7 cellular contexts compared by ENCODE assay signal in the genomic region with DNA sequence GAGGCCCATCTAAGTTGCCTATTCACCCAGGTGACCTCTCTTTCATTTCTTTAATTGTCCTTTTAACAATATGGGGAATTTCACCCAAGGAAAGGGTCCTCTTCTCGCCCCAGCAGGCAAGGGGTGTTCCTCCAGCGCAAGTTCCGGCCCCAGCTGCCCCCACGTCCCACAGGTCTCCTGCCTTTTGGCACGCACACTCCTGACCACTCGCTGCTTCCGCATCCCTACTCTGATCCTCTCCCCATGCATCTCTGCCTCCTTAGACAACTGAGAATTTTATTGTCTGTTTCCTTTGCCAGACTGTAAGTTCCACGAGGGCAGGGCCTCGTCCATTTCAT. TPM values are rescaled to one million over a fixed set of nuclear protein-coding genes. Genes with fewer than 3 reads are reported as not detected.
DNase-seq lines count a peak whose midpoint lies in the region; ATAC-seq and TF ChIP-seq lines count a peak whose summit lies in the region.
"Had no signal": no experiment of that assay in that cellular context is flagged by ENCODE, and none has a peak within 500 bp of the region (broad histone marks: within the 10 kb centered on the region; RNA-seq: fewer than 3 reads in every experiment).

No MANE protein-coding gene starts in this region.

- H3K9ac ChIP-seq in HUES6 (ENCODE audit: low read length), result peak overlapping the region; percentile 58

- no peaks in the 10 kb centered on the region for H3K27me3 ChIP-seq in HUES6 (ENCODE audit: control insufficient read depth, insufficient read depth, low read length)

- peak overlapping the region; percentile 98 for H3K27ac Mint-ChIP-seq in central memory CD8-positive, alpha-beta T cell (ENCODE audit: low read depth)
- H3K27ac Mint-ChIP-seq in osteocyte (ENCODE audit: unreplicated experiment), result peak overlapping the region; percentile 96

- DNase-seq in central memory CD8-positive, alpha-beta T cell (ENCODE audit: low spot score in 2 of 2), result no peak
- DNase-seq in osteocyte (ENCODE audit: extremely low spot score, unreplicated experiment) (no peak), HuH-7.5 (ENCODE audit: low spot score) (no peak)

- peak overlapping the region; percentile 76 for H3K4me3 ChIP-seq in HUES6 (ENCODE audit: low read depth, low read length)

- no peaks in the 10 kb centered on the region for H3K27me3 Mint-ChIP-seq in central memory CD8-positive, alpha-beta T cell
- peaks cover 3% of the 10 kb centered on the region for H3K27me3 Mint-ChIP-seq in osteocyte (ENCODE audit: unreplicated experiment)

- no peak for TF ChIP-seq CTCF in osteocyte (IDR thresholded peaks at IDR 0.05)

- peak overlapping the region; percentile 92 for H3K4me3 Mint-ChIP-seq in central memory CD8-positive, alpha-beta T cell
- peak overlapping the region; percentile 84 for H3K4me3 Mint-ChIP-seq in osteocyte (ENCODE audit: unreplicated experiment)

- H3K9me3 ChIP-seq in HUES6 (ENCODE audit: control insufficient read depth, insufficient read depth, low read depth, low read length), result no peaks in the 10 kb centered on the region

- H3K4me1 Mint-ChIP-seq in central memory CD8-positive, alpha-beta T cell, result peaks cover 47% of the 10 kb centered on the region
- H3K4me1 Mint-ChIP-seq in osteocyte (ENCODE audit: unreplicated experiment), result peaks cover 39% of the 10 kb centered on the region

- no peak overlapping the region for H3K27ac ChIP-seq in HUES6 (ENCODE audit: low read depth, low read length)

- H3K36me3 Mint-ChIP-seq in central memory CD8-positive, alpha-beta T cell (ENCODE audit: insufficient read depth), result peaks cover 31% of the 10 kb centered on the region
- peaks cover 6% of the 10 kb centered on the region for H3K36me3 Mint-ChIP-seq in osteocyte (ENCODE audit: unreplicated experiment)

- ATAC-seq in central memory CD8-positive, alpha-beta T cell (replicated peaks; ENCODE audit: extremely low read depth, poor library complexity, severe bottlenecking), result no peak
- ATAC-seq in HG02884 (IDR thresholded peaks at IDR 0.05; ENCODE audit: unreplicated experiment) (no peak), HG03139 (IDR thresholded peaks at IDR 0.05; ENCODE audit: unreplicated experiment) (no peak)

- H3K9me3 Mint-ChIP-seq in central memory CD8-positive, alpha-beta T cell, result no peaks in the 10 kb centered on the region
- no peaks in the 10 kb centered on the region for H3K9me3 Mint-ChIP-seq in osteocyte (ENCODE audit: unreplicated experiment)

- peaks cover 21% of the 10 kb centered on the region for H3K4me1 ChIP-seq in HUES6 (ENCODE audit: control insufficient read depth, insufficient read depth, low read length)

- peaks cover 9% of the 10 kb centered on the region for H3K36me3 ChIP-seq in HUES6 (ENCODE audit: control insufficient read depth, insufficient read depth, low read length)

RNA-seq across cellular contexts. Expression of a gene that starts 0.7 kb away (rescaled TPM):
- 265 and 284 TPM in 2 replicates for total RNA-seq in osteocyte

RNA-seq across cellular contexts. Expression of a gene that starts 44.5 kb away (rescaled TPM):
- total RNA-seq in osteocyte, result not detected in 2 replicates

RNA-seq across cellular contexts. Expression of a gene that starts 49.5 kb away (rescaled TPM):
- total RNA-seq in osteocyte, result not detected in 2 replicates
- total RNA-seq: activated CD8-positive, alpha-beta memory T cell treated with anti-CD3 and anti-CD28 coated beads for 36 hours had no signal

RNA-seq across cellular contexts. Expression of a gene that starts 53.6 kb away (rescaled TPM):
- total RNA-seq in osteocyte, result 62.9 and 66.3 TPM in 2 replicates

RNA-seq across cellular contexts. Expression of a gene that starts 54.0 kb away (rescaled TPM):
- total RNA-seq in osteocyte, result 43.0 and 45.0 TPM in 2 replicates
